In the genomic region with DNA sequence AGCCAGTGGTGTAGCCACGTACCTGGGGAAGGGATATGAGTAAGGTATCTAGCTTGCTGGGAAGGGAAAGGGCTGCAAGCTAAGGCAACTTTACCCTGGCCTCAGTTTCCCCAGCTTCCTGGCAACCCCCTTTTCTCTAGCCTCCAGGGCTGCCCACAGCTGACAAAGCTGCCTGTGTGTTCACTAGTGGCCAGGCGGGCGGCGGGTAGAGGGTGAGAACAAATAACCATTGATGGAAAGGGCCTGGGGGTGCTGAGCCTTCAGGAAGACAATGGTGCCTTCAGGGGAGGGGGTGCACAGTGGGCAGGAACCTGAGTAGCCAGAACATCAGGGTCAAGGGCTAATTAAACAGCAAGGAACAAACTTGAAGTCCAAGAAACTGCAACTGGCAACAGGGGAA, we compare ENCODE assay signal across 20 cellular contexts. TPM values are rescaled to one million over a fixed set of nuclear protein-coding genes. Genes with fewer than 3 reads are reported as not detected.
DNase-seq lines count a peak whose midpoint lies in the region; ATAC-seq and TF ChIP-seq lines count a peak whose summit lies in the region.
"Had no signal": no experiment of that assay in that cellular context is flagged by ENCODE, and none has a peak within 500 bp of the region (broad histone marks: within the 10 kb centered on the region; RNA-seq: fewer than 3 reads in every experiment).

No MANE protein-coding gene starts in this region.

- H3K27ac Mint-ChIP-seq in activated naive CD8-positive, alpha-beta T cell treated with anti-CD3 and anti-CD28 coated beads for 36 hours: peak overlapping the region; percentile 1
- peak overlapping the region; percentile 90 for H3K27ac Mint-ChIP-seq in progenitor cell of endocrine pancreas
- H3K27ac Mint-ChIP-seq: stimulated activated naive CD8-positive, alpha-beta T cell treated with anti-CD3 and anti-CD28 coated beads, Interleukin-15, Interleukin-2, amounts not matched to agents 100 ng/mL and 50 ng/mL, for 24 hours had no signal

- H3K36me3 Mint-ChIP-seq in activated naive CD8-positive, alpha-beta T cell treated with anti-CD3 and anti-CD28 coated beads for 36 hours: peaks cover 51% of the 10 kb centered on the region
- H3K36me3 Mint-ChIP-seq in progenitor cell of endocrine pancreas (ENCODE audit: insufficient read depth): peaks cover 31% of the 10 kb centered on the region

- H3K4me3 Mint-ChIP-seq in activated naive CD8-positive, alpha-beta T cell treated with anti-CD3 and anti-CD28 coated beads for 36 hours: no peak overlapping the region
- H3K4me3 Mint-ChIP-seq in progenitor cell of endocrine pancreas (ENCODE audit: low read depth): no peak overlapping the region
- H3K4me3 Mint-ChIP-seq: stimulated activated naive CD8-positive, alpha-beta T cell treated with anti-CD3 and anti-CD28 coated beads, Interleukin-15, Interleukin-2, amounts not matched to agents 100 ng/mL and 50 ng/mL, for 24 hours had no signal

- H3K27me3 Mint-ChIP-seq in activated naive CD8-positive, alpha-beta T cell treated with anti-CD3 and anti-CD28 coated beads for 36 hours: no peaks in the 10 kb centered on the region
- H3K27me3 Mint-ChIP-seq in progenitor cell of endocrine pancreas: no peaks in the 10 kb centered on the region
- H3K27me3 Mint-ChIP-seq: naive thymus-derived CD4-positive, alpha-beta T cell; stimulated activated naive CD8-positive, alpha-beta T cell treated with anti-CD3 and anti-CD28 coated beads, Interleukin-15, Interleukin-2, amounts not matched to agents 100 ng/mL and 50 ng/mL, for 24 hours had no signal

- in situ Hi-C loops in KBM-7 (cut with MboI; ENCODE audit: low pct_unique_long_range_greater_than_20kb, low sequenced_read_pairs): no loop called here

- no peaks in the 10 kb centered on the region for H3K9me3 Mint-ChIP-seq in activated naive CD8-positive, alpha-beta T cell treated with anti-CD3 and anti-CD28 coated beads for 36 hours
- no peaks in the 10 kb centered on the region for H3K9me3 Mint-ChIP-seq in progenitor cell of endocrine pancreas (ENCODE audit: low read depth)
- H3K9me3 Mint-ChIP-seq: naive thymus-derived CD4-positive, alpha-beta T cell; stimulated activated naive CD8-positive, alpha-beta T cell treated with anti-CD3 and anti-CD28 coated beads, Interleukin-15, Interleukin-2, amounts not matched to agents 100 ng/mL and 50 ng/mL, for 24 hours had no signal

- peaks cover 37% of the 10 kb centered on the region for H3K4me1 Mint-ChIP-seq in activated naive CD8-positive, alpha-beta T cell treated with anti-CD3 and anti-CD28 coated beads for 36 hours
- peaks cover 38% of the 10 kb centered on the region for H3K4me1 Mint-ChIP-seq in progenitor cell of endocrine pancreas (ENCODE audit: low read depth)

- no peak for ATAC-seq in sciatic nerve
- ATAC-seq: gastroesophageal sphincter; lower lobe of right lung; naive thymus-derived CD4-positive, alpha-beta T cell had no signal

- peak overlapping the region; percentile 9 for H3K27ac ChIP-seq in C4-2B
- H3K27ac ChIP-seq: lower lobe of right lung had no signal

- intact Hi-C loops in sciatic nerve (cut with DNase I): no loop called here

- no peak for DNase-seq in activated naive CD8-positive, alpha-beta T cell treated with anti-CD3 and anti-CD28 coated beads for 36 hours
- DNase-seq in hippocampal formation (lab: John Stamatoyannopoulos, UW) (peak; percentile 69 to 77), progenitor cell of endocrine pancreas (ENCODE audit: low spot score, unreplicated experiment) (no peak), KBM-7 (no peak), sciatic nerve (ENCODE audit: low spot score) (no peak), NCI-H526 (lab: John Stamatoyannopoulos, UW) (no peak)
- no peak for DNase-seq in activated CD4-positive, alpha-beta T cell treated with anti-CD3 and anti-CD28 coated beads, Interleukin-2, amount 50 U/mL, for 48 hours
- DNase-seq: activated CD4-positive, CD25-positive, alpha-beta regulatory T cell; activated effector memory CD4-positive, alpha-beta T cell treated with Interleukin-2 at 50 U/mL for 16 hours; dermis blood vessel endothelial cell; erythroblast; lower lobe of right lung; naive thymus-derived CD4-positive, alpha-beta T cell; NCI-H1930; NCI-H446 treated with DMSO at 0.1 percent for 48 hours; SHP77; T-helper 2 cell had no signal

- no peak for TF ChIP-seq CTCF in C4-2B (conservative IDR thresholded peaks at IDR 0.05)
- TF ChIP-seq CTCF in progenitor cell of endocrine pancreas (IDR thresholded peaks at IDR 0.05; ENCODE audit: unreplicated experiment): no peak

RNA-seq across cellular contexts. Expression of a gene that starts 6.1 kb away (rescaled TPM):
- total RNA-seq in activated naive CD8-positive, alpha-beta T cell treated with anti-CD3 and anti-CD28 coated beads for 36 hours: 100 to 1,000 TPM; 160 to 166 TPM
- 187 and 203 TPM in 2 replicates for total RNA-seq in progenitor cell of endocrine pancreas
- total RNA-seq in sciatic nerve: 215 TPM

RNA-seq across cellular contexts. Expression of a gene that starts 13.6 kb away (rescaled TPM):
- total RNA-seq in activated naive CD8-positive, alpha-beta T cell treated with anti-CD3 and anti-CD28 coated beads for 36 hours: not detected
- total RNA-seq in progenitor cell of endocrine pancreas (3.5 TPM in 2 replicates), sciatic nerve (5.6 TPM)
- total RNA-seq: dermis blood vessel endothelial cell; naive thymus-derived CD4-positive, alpha-beta T cell had no signal

RNA-seq across cellular contexts. Expression of a gene that starts 38.2 kb away (rescaled TPM):
- 10 to 100 TPM in 1 of 2 experiments, 1 to 10 TPM in 1; 9.4 to 11.6 TPM for total RNA-seq in activated naive CD8-positive, alpha-beta T cell treated with anti-CD3 and anti-CD28 coated beads for 36 hours
- total RNA-seq in progenitor cell of endocrine pancreas (28.3 and 32.5 TPM in 2 replicates), sciatic nerve (50.5 TPM)

RNA-seq across cellular contexts. Expression of a gene that starts 39.8 kb away (rescaled TPM):
- total RNA-seq in activated naive CD8-positive, alpha-beta T cell treated with anti-CD3 and anti-CD28 coated beads for 36 hours: 10 to 100 TPM; 13.0 to 14.4 TPM
- total RNA-seq in progenitor cell of endocrine pancreas (23.8 and 24.4 TPM in 2 replicates), sciatic nerve (22.6 TPM)

RNA-seq across cellular contexts. Expression of a gene that starts 42.3 kb away (rescaled TPM):
- total RNA-seq in activated naive CD8-positive, alpha-beta T cell treated with anti-CD3 and anti-CD28 coated beads for 36 hours: 10 to 100 TPM; 40.4 to 51.1 TPM
- total RNA-seq in progenitor cell of endocrine pancreas (110 TPM in 2 replicates), sciatic nerve (52.0 TPM)

Comparison
In these comparisons a context has a peak if more than half of its experiments do, and no peak if none do; other contexts are left out.
1. DNase-seq: peak in hippocampal formation (2 of 2); none in activated naive CD8-positive, alpha-beta T cell treated with anti-CD3 and anti-CD28 coated beads for 36 hours (single experiment), progenitor cell of endocrine pancreas (single experiment), KBM-7 (single experiment), activated CD4-positive, alpha-beta T cell treated with anti-CD3 and anti-CD28 coated beads, Interleukin-2, amount 50 U/mL, for 48 hours (0 of 2), sciatic nerve (single experiment) and NCI-H526 (0 of 2).